In genomic region chr5:135455876-135456237, GRCh38 we compare ENCODE assay signal across 30 cellular contexts. TPM values are rescaled to one million over a fixed set of nuclear protein-coding genes. Genes with fewer than 3 reads are reported as not detected.
DNase-seq lines count a peak whose midpoint lies in the region; ATAC-seq, FAIRE-seq and TF ChIP-seq lines count a peak whose summit lies in the region.
"Had no signal": no experiment of that assay in that cellular context is flagged by ENCODE, and none has a peak within 500 bp of the region (broad histone marks: within the 10 kb centered on the region; RNA-seq: fewer than 3 reads in every experiment).

No MANE protein-coding gene starts in this region.

- H3K4me1 ChIP-seq in kidney (ENCODE audit: control insufficient read depth in 1 of 2, insufficient read depth in 1 of 2, low read depth in 1 of 2, low read length in 2 of 2) (no peaks in the 10 kb centered on the region), spleen (peaks cover 0 to 40% (median 6%) of the 10 kb centered on the region in 6 donors)
- H3K4me1 ChIP-seq: colonic mucosa, pancreas had no signal

- TF ChIP-seq POLR2A in spleen (IDR thresholded peaks at IDR 0.05) = no peak

- H3K9me3 ChIP-seq in kidney (ENCODE audit: control insufficient read depth in 1 of 2, low read length in 2 of 2) (no peaks in the 10 kb centered on the region), spleen (no peaks in the 10 kb centered on the region)
- H3K9me3 ChIP-seq: colonic mucosa, pancreas had no signal

- H3K36me3 ChIP-seq in kidney (ENCODE audit: control insufficient read depth in 1 of 2, insufficient read depth in 2 of 2, low read length in 2 of 2) (no peaks in the 10 kb centered on the region), spleen (no peaks in the 10 kb centered on the region)
- H3K36me3 ChIP-seq: cardiac muscle cell, colonic mucosa, pancreas had no signal

- ATAC-seq in GM21367 (IDR thresholded peaks at IDR 0.05; ENCODE audit: unreplicated experiment) (peak; percentile 7), HG03457 (IDR thresholded peaks at IDR 0.05; ENCODE audit: unreplicated experiment) (no peak), HG03439 (IDR thresholded peaks at IDR 0.05; ENCODE audit: unreplicated experiment) (no peak)
- ATAC-seq in activated T-cell treated with anti-CD3 and anti-CD28 coated beads, Interleukin-2, amount 50 U/mL, for 4 hours = no peak
- ATAC-seq: activated CD4-positive, alpha-beta T cell treated with anti-CD3 and anti-CD28 coated beads for 36 hours had no signal

- H3K27ac ChIP-seq in RWPE1 (peak overlapping the region; percentile 30), kidney (ENCODE audit: low read depth in 2 of 2, low read length in 2 of 2) (no peak overlapping the region), spleen (peak overlapping the region in 4 of 8 donors; percentile 11 to 65 (median 48))
- H3K27ac ChIP-seq: C4-2B, cardiac muscle cell, colonic mucosa, pancreas had no signal

- H3K27me3 ChIP-seq in spleen (replicated peaks in 1 of 7) = peaks cover 0 to 44% (median 0%) of the 10 kb centered on the region in 7 donors
- H3K27me3 ChIP-seq: colonic mucosa, pancreas had no signal

- H3K4me3 Mint-ChIP-seq in activated T-cell treated with anti-CD3 and anti-CD28 coated beads, Interleukin-2, amount 50 U/mL, for 4 hours = no peak overlapping the region
- H3K4me3 Mint-ChIP-seq: activated CD4-positive, alpha-beta T cell treated with anti-CD3 and anti-CD28 coated beads for 36 hours; activated CD8-positive, alpha-beta T cell treated with anti-CD3 and anti-CD28 coated beads for 36 hours; activated naive CD4-positive, alpha-beta T cell treated with anti-CD3 and anti-CD28 coated beads, Interleukin-2, amount 50 U/mL, for 24 hours; activated T-helper 17 cell treated with anti-CD3 and anti-CD28 coated beads, Interleukin-2, amount 50 U/mL, for 72 hours; immature natural killer cell; memory B cell; neural crest cell had no signal

- intact Hi-C loops in kidney (cut with DNase I) = no loop called here
- intact Hi-C loops in spleen (cut with DNase I; ENCODE audit: low total_unique reads) = no loop called here

- CTCF ChIA-PET in RWPE1 (lab: Yijun Ruan, JAX) = interaction anchor here (0.6 to 14.1 kb wide), 5 partner anchors 10 to 115 kb away, joined by 3 to 455 read pairs (median 15); no protein-coding TSS in a partner anchor

- no peak for FAIRE-seq in kidney (lab: Jason Lieb, UNC)
- FAIRE-seq: G401.6, pancreas had no signal

- DNase-seq in RWPE1 (ENCODE audit: low spot score) = no peak
- peak; percentile 35 for DNase-seq in kidney
- peak; percentile 49 for DNase-seq in spleen
- DNase-seq in activated T-cell treated with anti-CD3 and anti-CD28 coated beads, Interleukin-2, amount 50 U/mL, for 4 hours = no peak
- DNase-seq: activated CD4-positive, alpha-beta T cell treated with anti-CD3 and anti-CD28 coated beads for 36 hours; activated CD8-positive, alpha-beta memory T cell treated with anti-CD3 and anti-CD28 coated beads, Interleukin-2, amount 50 U/mL, for 48 hours; colonic mucosa; DMS79; effector CD8-positive, alpha-beta T cell; immature natural killer cell; NCI-H510A; Right ventricle myocardium superior; stimulated activated CD4-positive, alpha-beta T cell treated with anti-CD3 and anti-CD28 coated beads, Interleukin-12 subunit alpha, Interleukin-12 subunit beta, amount 100 ng/mL, for 4 hours; stimulated activated CD4-positive, alpha-beta T cell treated with anti-CD3 and anti-CD28 coated beads, Interleukin-4, amount 100 ng/mL, for 1 hour; T-helper 2 cell had no signal

- H3K4me3 ChIP-seq in kidney (ENCODE audit: low read length in 2 of 2) = no peak overlapping the region
- no peak overlapping the region for H3K4me3 ChIP-seq in spleen
- H3K4me3 ChIP-seq: cardiac muscle cell, colonic mucosa, pancreas had no signal

- POLR2A ChIA-PET in RWPE1 (lab: Yijun Ruan, JAX; ENCODE audit: low non-redundant PET) = no interaction called here

- no peak overlapping the region for H3K9ac ChIP-seq in kidney (ENCODE audit: low read length in 2 of 2)

- WGBS in spleen, 5 donors = 83 to 98% (median 92%) methylated on average over 3 to 4 of the region's 4 CpGs

- no peaks in the 10 kb centered on the region for H3K9me3 Mint-ChIP-seq in activated T-cell treated with anti-CD3 and anti-CD28 coated beads, Interleukin-2, amount 50 U/mL, for 4 hours
- H3K9me3 Mint-ChIP-seq: activated CD8-positive, alpha-beta T cell treated with anti-CD3 and anti-CD28 coated beads for 36 hours; activated naive CD4-positive, alpha-beta T cell treated with anti-CD3 and anti-CD28 coated beads, Interleukin-2, amount 50 U/mL, for 24 hours; activated T-helper 17 cell treated with anti-CD3 and anti-CD28 coated beads, Interleukin-2, amount 50 U/mL, for 72 hours; immature natural killer cell; memory B cell; neural crest cell had no signal

- H3K36me3 Mint-ChIP-seq in activated T-cell treated with anti-CD3 and anti-CD28 coated beads, Interleukin-2, amount 50 U/mL, for 4 hours (ENCODE audit: insufficient read depth) = no peaks in the 10 kb centered on the region
- H3K36me3 Mint-ChIP-seq: activated naive CD4-positive, alpha-beta T cell treated with anti-CD3 and anti-CD28 coated beads, Interleukin-2, amount 50 U/mL, for 24 hours; immature natural killer cell; memory B cell had no signal

- TF ChIP-seq CTCF in RWPE1 (conservative IDR thresholded peaks at IDR 0.05; ENCODE audit: low read depth) = no peak
- TF ChIP-seq CTCF in kidney (IDR thresholded peaks at IDR 0.05; ENCODE audit: borderline replicate concordance, extremely low read depth, insufficient read depth) = no peak
- TF ChIP-seq CTCF in spleen (IDR thresholded peaks at IDR 0.05 in 8 of 11, conservative IDR thresholded peaks at IDR 0.05 in 3 of 11) = no peak

- H3K4me1 Mint-ChIP-seq in activated T-cell treated with anti-CD3 and anti-CD28 coated beads, Interleukin-2, amount 50 U/mL, for 4 hours (ENCODE audit: low read depth) = no peaks in the 10 kb centered on the region
- H3K4me1 Mint-ChIP-seq: activated CD4-positive, alpha-beta T cell treated with anti-CD3 and anti-CD28 coated beads for 36 hours; activated naive CD4-positive, alpha-beta T cell treated with anti-CD3 and anti-CD28 coated beads, Interleukin-2, amount 50 U/mL, for 24 hours; activated T-helper 17 cell treated with anti-CD3 and anti-CD28 coated beads, Interleukin-2, amount 50 U/mL, for 72 hours; immature natural killer cell; memory B cell had no signal

- H3K27me3 Mint-ChIP-seq in activated T-cell treated with anti-CD3 and anti-CD28 coated beads, Interleukin-2, amount 50 U/mL, for 4 hours (ENCODE audit: low read depth) = peaks cover 14% of the 10 kb centered on the region
- H3K27me3 Mint-ChIP-seq: activated naive CD4-positive, alpha-beta T cell treated with anti-CD3 and anti-CD28 coated beads, Interleukin-2, amount 50 U/mL, for 24 hours had no signal

RNA-seq across cellular contexts. Expression of gene TIFAB, which starts 3.7 kb away (rescaled TPM):
- total RNA-seq in kidney (0.13 TPM), spleen (1 to 10 TPM in 4 of 7 donors, under 1 TPM in 3; 0.37 to 4.0 (median 1.8) TPM)
- polyA plus RNA-seq in kidney (ENCODE audit: insufficient read depth, low read depth, low replicate concordance) (not detected), spleen (1 to 10 TPM in 1 of 3 donors, under 1 TPM in 2; 0.48 to 1.4 (median 0.74) TPM)
- not detected for total RNA-seq in activated T-cell treated with anti-CD3 and anti-CD28 coated beads, Interleukin-2, amount 50 U/mL, for 4 hours
- total RNA-seq: activated CD4-positive, alpha-beta T cell treated with anti-CD3 and anti-CD28 coated beads for 36 hours; activated CD8-positive, alpha-beta T cell treated with anti-CD3 and anti-CD28 coated beads for 36 hours; activated T-helper 17 cell treated with anti-CD3 and anti-CD28 coated beads, Interleukin-2, amount 50 U/mL, for 72 hours; cardiac muscle cell; epithelial cell of proximal tubule; neural crest cell; PC-3; Right ventricle myocardium superior had no signal
- polyA plus RNA-seq: cardiac muscle cell, IgD-negative memory B cell, pancreas had no signal

RNA-seq across cellular contexts. Expression of gene DCANP1, which starts 8.7 kb away (rescaled TPM):
- total RNA-seq in kidney = not detected
- not detected for polyA plus RNA-seq in kidney (ENCODE audit: insufficient read depth, low read depth, low replicate concordance)
- 1 to 10 TPM in 2 of 7 donors, under 1 TPM in 5; 0.29 to 1.2 (median 0.70) TPM for total RNA-seq in spleen
- 1 to 10 TPM in 1 of 3 donors, under 1 TPM in 2; 0.23 to 2.4 (median 0.96) TPM for polyA plus RNA-seq in spleen
- total RNA-seq in activated T-cell treated with anti-CD3 and anti-CD28 coated beads, Interleukin-2, amount 50 U/mL, for 4 hours = not detected
- total RNA-seq: activated CD4-positive, alpha-beta T cell treated with anti-CD3 and anti-CD28 coated beads for 36 hours; activated CD8-positive, alpha-beta T cell treated with anti-CD3 and anti-CD28 coated beads for 36 hours; activated T-helper 17 cell treated with anti-CD3 and anti-CD28 coated beads, Interleukin-2, amount 50 U/mL, for 72 hours; cardiac muscle cell; colonic mucosa; epithelial cell of proximal tubule; neural crest cell; pancreas; PC-3; Right ventricle myocardium superior had no signal
- polyA plus RNA-seq: cardiac muscle cell, IgD-negative memory B cell, pancreas had no signal

RNA-seq across cellular contexts. Expression of gene MACROH2A1, which starts 56.8 kb away (rescaled TPM):
- 144 TPM for total RNA-seq in kidney
- polyA plus RNA-seq in kidney (ENCODE audit: insufficient read depth, low read depth, low replicate concordance) = 99.4 TPM
- 100 to 1,000 TPM; 139 to 288 (median 210) TPM for total RNA-seq in spleen
- 100 to 1,000 TPM in 2 of 3 donors, 10 to 100 TPM in 1; 88.1 to 139 (median 113) TPM for polyA plus RNA-seq in spleen
- total RNA-seq in activated T-cell treated with anti-CD3 and anti-CD28 coated beads, Interleukin-2, amount 50 U/mL, for 4 hours = 100 to 1,000 TPM; 204 to 234 (median 207) TPM

Comparison
In these comparisons a context has a peak if more than half of its experiments do, and no peak if none do; other contexts are left out.
1. DNase-seq: peak in kidney (single experiment) and spleen (single experiment); none in RWPE1 (single experiment) and activated T-cell treated with anti-CD3 and anti-CD28 coated beads, Interleukin-2, amount 50 U/mL, for 4 hours (single experiment).